ENCODE assay signal across 24 cellular contexts in the genomic region with DNA sequence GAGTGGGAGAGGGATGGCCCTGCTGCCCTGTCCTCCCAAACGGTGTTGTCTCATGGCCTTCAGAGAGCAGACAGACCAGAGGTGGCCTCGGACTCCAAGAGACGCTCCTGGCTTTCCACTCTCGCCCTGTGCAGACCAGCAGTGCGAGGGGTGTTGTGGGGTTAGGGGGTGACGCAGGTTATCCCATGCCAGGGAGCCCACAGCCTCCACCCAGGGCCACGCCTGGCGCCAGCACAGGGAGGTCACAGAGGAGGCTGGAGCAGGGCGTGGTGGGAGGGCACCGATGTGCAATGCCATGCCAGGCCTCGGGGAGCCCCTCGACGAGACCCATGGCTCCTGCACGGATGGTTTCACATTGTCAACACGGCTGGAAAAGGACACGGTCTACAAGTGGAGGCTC. TPM values are rescaled to one million over a fixed set of nuclear protein-coding genes. Genes with fewer than 3 reads are reported as not detected.
DNase-seq lines count a peak whose midpoint lies in the region; ATAC-seq, FAIRE-seq and TF ChIP-seq lines count a peak whose summit lies in the region.
"Had no signal": no experiment of that assay in that cellular context is flagged by ENCODE, and none has a peak within 500 bp of the region (broad histone marks: within the 10 kb centered on the region; RNA-seq: fewer than 3 reads in every experiment).

No MANE protein-coding gene starts in this region.

- H3K4me3 ChIP-seq in H1 (ENCODE audit: extremely low read depth in 1 of 4, insufficient read depth in 2 of 4, low read depth in 3 of 4, low read length in 4 of 4) (no peak overlapping the region), osteoblast (ENCODE audit: insufficient read depth, low read length) (no peak overlapping the region)
- H3K4me3 ChIP-seq: K562, prostate gland, smooth muscle cell, vagina had no signal

- no peak overlapping the region; the same call in 1 of the 2 replicates for H2BK5ac ChIP-seq in H1 (ENCODE audit: low read depth, low read length)

- no peak overlapping the region for H2BK120ac ChIP-seq in H1 (replicated peaks; ENCODE audit: low read depth, low read length)

- no peaks in the 10 kb centered on the region for H3K23me2 ChIP-seq in H1 (ENCODE audit: low read depth, low read length)

- H3K9me3 ChIP-seq in H1 (ENCODE audit: insufficient read depth in 2 of 2, low read depth in 1 of 2, low read length in 1 of 2), result no peaks in the 10 kb centered on the region
- no peaks in the 10 kb centered on the region for H3K9me3 ChIP-seq in osteoblast (ENCODE audit: low read depth, low read length)
- H3K9me3 ChIP-seq: prostate gland, vagina had no signal

- H3K36me3 ChIP-seq in H1 (ENCODE audit: control insufficient read depth in 2 of 4, insufficient read depth in 4 of 4, low read length in 3 of 4) (no peaks in the 10 kb centered on the region), osteoblast (ENCODE audit: insufficient read depth, low read length) (no peaks in the 10 kb centered on the region)
- H3K36me3 ChIP-seq: prostate gland, vagina had no signal

- no peak for TF ChIP-seq RAD21 in H1 (IDR thresholded peaks at IDR 0.05 in 1 of 2, conservative IDR thresholded peaks at IDR 0.05 in 1 of 2; ENCODE audit: low read depth in 2 of 2, low read length in 2 of 2)

- H3K4me1 ChIP-seq in H1 (replicated peaks in 1 of 4; ENCODE audit: control insufficient read depth in 3 of 4, insufficient read depth in 4 of 4, low read length in 3 of 4) (peaks cover 0 to 4% (median under 1%) of the 10 kb centered on the region in 4 experiments; a peak in 2 of 7 replicates), osteoblast (ENCODE audit: insufficient read depth, low read length) (peaks cover 23% of the 10 kb centered on the region)

- peak; percentile 29 for DNase-seq in left ventricle myocardium superior
- DNase-seq in cardiac septum (ENCODE audit: low spot score), result no peak
- DNase-seq in H1 (ENCODE audit: low read depth in 1 of 2, low spot score in 2 of 2), result no peak
- peak; percentile 50 for DNase-seq in osteoblast (ENCODE audit: insufficient read length, low spot score, missing footprints)
- DNase-seq in ureter (ENCODE audit: low spot score), result no peak
- no peak for DNase-seq in iPS-NIHi11 (ENCODE audit: low spot score)
- DNase-seq in HUDEP-2 (lab: John Stamatoyannopoulos, UW; ENCODE audit: unreplicated experiment in 76 of 76), result no peak
- DNase-seq: ACHN; activated CD4-positive, alpha-beta T cell treated with anti-CD3 and anti-CD28 coated beads, Interleukin-2, amount 50 U/mL, for 1 hour; activated naive CD4-positive, alpha-beta T cell treated with anti-CD3 and anti-CD28 coated beads, Interleukin-2, amount 10 ng/mL, durations not matched to agents 7 days and 5 days; anterior cingulate cortex; CD4-positive, CD25-positive, alpha-beta regulatory T cell; effector CD4-positive, alpha-beta T cell; erythroblast; foreskin melanocyte; GDM1; NCI-H1694 treated with DMSO at 0.1 percent for 48 hours; NCI-H774; stimulated activated CD4-positive, alpha-beta T cell treated with anti-CD3 and anti-CD28 coated beads, Interleukin-4, amount 100 ng/mL, for 24 hours had no signal

- POLR2A ChIA-PET in H1 (lab: Charles Lee; ENCODE audit: partially characterized antibody), result no interaction called here

- H3K79me2 ChIP-seq in H1 (ENCODE audit: control insufficient read depth in 1 of 2, insufficient read depth in 2 of 2, low read length in 2 of 2), result peaks cover 0 to 15% of the 10 kb centered on the region in 2 experiments; a peak in 2 of 4 replicates
- peaks cover 77% of the 10 kb centered on the region for H3K79me2 ChIP-seq in osteoblast (ENCODE audit: insufficient read depth, low read length)

- no peak for TF ChIP-seq EP300 in H1 (IDR thresholded peaks at IDR 0.05; ENCODE audit: borderline replicate concordance in 1 of 2, low read depth in 2 of 2, low read length in 2 of 2)

- H2BK20ac ChIP-seq in H1 (ENCODE audit: low read length), result no peak overlapping the region

- no peak overlapping the region for H2AFZ ChIP-seq in H1 (ENCODE audit: low read length)
- H2AFZ ChIP-seq in osteoblast (ENCODE audit: low read length), result no peak overlapping the region

- no peak overlapping the region for H3K18ac ChIP-seq in H1 (ENCODE audit: extremely low read depth, low read length)

- H3K79me1 ChIP-seq in H1 (ENCODE audit: low read depth, low read length), result peaks cover 14% of the 10 kb centered on the region

- CTCF ChIA-PET in H1 (lab: Charles Lee; ENCODE audit: partially characterized antibody), result no interaction called here

- H3K56ac ChIP-seq in H1 (replicated peaks; ENCODE audit: insufficient read length, low read depth, low read length), result no peak overlapping the region

- H3K23ac ChIP-seq in H1 (ENCODE audit: insufficient read length), result no peak overlapping the region

- H3K14ac ChIP-seq in H1 (ENCODE audit: insufficient read length), result no peak overlapping the region

- 98% methylated on average over 11 of the region's 16 CpGs; no CpG with 5 or more reads in 1 of the 2 experiments for WGBS in H1 (ENCODE audit: extremely low coverage in 1 of 2, insufficient coverage in 1 of 2, insufficient read length in 1 of 2, insufficient replicate concordance in 2 of 2, low coverage in 1 of 2, low lambda C conversion rate in 2 of 2, missing lambda C conversion rate in 1 of 2), 2 experiments

- H4K91ac ChIP-seq in H1 (replicated peaks; ENCODE audit: insufficient read length, low read length), result no peak overlapping the region

- no peak for FAIRE-seq in H1 (lab: Jason Lieb, UNC)
- FAIRE-seq: K562 had no signal

- no peak for TF ChIP-seq POLR2A in H1 (IDR thresholded peaks at IDR 0.05; ENCODE audit: control extremely low read depth in 1 of 2, low read depth in 2 of 2, low read length in 2 of 2)

- H2BK15ac ChIP-seq in H1 (ENCODE audit: low read length), result no peak overlapping the region

- H4K20me1 ChIP-seq in H1 (replicated peaks in 1 of 2; ENCODE audit: control insufficient read depth in 1 of 2, insufficient read depth in 2 of 2, low read length in 2 of 2) (peaks cover 2 to 19% of the 10 kb centered on the region in 2 experiments), osteoblast (ENCODE audit: insufficient read depth, low read length) (peaks cover 67% of the 10 kb centered on the region)

- H2AK5ac ChIP-seq in H1 (ENCODE audit: low read depth, low read length), result no peak overlapping the region

- intact Hi-C loops in left ventricle myocardium superior (cut with micrococcal nuclease), result loop anchor here (10.0 kb wide), 2 partner anchors 45 to 55 kb away; partner anchors contain the start of gene INPP5A
- intact Hi-C loops in cardiac septum (cut with DNase I), result loop anchor here (2.0 to 5.0 kb wide), 2 partner anchors 37 to 72 kb away; no protein-coding TSS in a partner anchor

- H3K4ac ChIP-seq in H1 (replicated peaks; ENCODE audit: insufficient read length, low read depth, low read length), result no peak overlapping the region

- no peak overlapping the region for H4K5ac ChIP-seq in H1 (ENCODE audit: insufficient read length, low read depth, low read length)

- no peak for ATAC-seq in left ventricle myocardium superior
- ATAC-seq in GM18520 (IDR thresholded peaks at IDR 0.05; ENCODE audit: unreplicated experiment), result no peak
- ATAC-seq: K562 had no signal

- no peak for TF ChIP-seq CTCF in H1 (IDR thresholded peaks at IDR 0.05; ENCODE audit: control extremely low read depth in 1 of 3, insufficient read depth in 1 of 3, low read depth in 1 of 3, low read length in 3 of 3)
- TF ChIP-seq CTCF in osteoblast (IDR thresholded peaks at IDR 0.05; ENCODE audit: extremely low read depth, low read depth, low read length), result no peak

- no peak overlapping the region; the same call in 1 of the 2 replicates for H2BK12ac ChIP-seq in H1 (ENCODE audit: low read depth, low read length)

- H4K8ac ChIP-seq in H1 (ENCODE audit: extremely low read depth, insufficient read depth, low read length), result peak overlapping the region; percentile 39; the same call in 1 of the 2 replicates

- no peak overlapping the region for H3K27ac ChIP-seq in H1 (ENCODE audit: low read depth, low read length)
- H3K27ac ChIP-seq in osteoblast (ENCODE audit: low read depth, low read length), result no peak overlapping the region

- no peak overlapping the region for H3K9ac ChIP-seq in H1 (replicated peaks in 1 of 4; ENCODE audit: extremely low read depth in 1 of 4, low read depth in 3 of 4, low read length in 3 of 4)

- H3K27me3 ChIP-seq in H1 (replicated peaks in 1 of 4; ENCODE audit: control insufficient read depth in 3 of 4, extremely low read depth in 1 of 4, insufficient read depth in 3 of 4, low read length in 3 of 4) (no peaks in the 10 kb centered on the region), osteoblast (ENCODE audit: insufficient read depth, low read length) (no peaks in the 10 kb centered on the region)
- H3K27me3 ChIP-seq: vagina had no signal

- no peak overlapping the region for H3K4me2 ChIP-seq in H1 (ENCODE audit: insufficient read depth in 1 of 2, low read depth in 2 of 2, low read length in 2 of 2)
- no peak overlapping the region for H3K4me2 ChIP-seq in osteoblast (ENCODE audit: insufficient read depth, low read length)
- H3K4me2 ChIP-seq: smooth muscle cell had no signal

TF ChIP-seq in H1, 55 proteins besides CTCF, POLR2A, EP300 and RAD21 (continues in another document):
- TF ChIP-seq TAF7 (optimal IDR thresholded peaks at IDR 0.05; ENCODE audit: borderline replicate concordance, low read depth, low read length) (no peak), ZNF274 (IDR thresholded peaks at IDR 0.05; ENCODE audit: borderline replicate concordance, extremely low read depth, low read length) (no peak)

RNA-seq across cellular contexts. Expression of gene INPP5A, which starts 52.1 kb away (rescaled TPM):
- total RNA-seq in left ventricle myocardium superior, result 108 TPM
- 121 TPM for total RNA-seq in cardiac septum
- 25.5 and 27.5 TPM in 2 replicates for total RNA-seq in H1 (2021; fragmentation: NEBNext Ultra II Directional; extraction: Animal tissue kit (Norgen Biotek cat#: 25700))
- 16.8 and 19.7 TPM in 2 replicates for polyA plus RNA-seq in H1 (2011; rRNA removed)
- 15.9 TPM for polyA plus RNA-seq in H1 (2011; cell fraction: cytosol; rRNA removed)
- polyA plus RNA-seq in H1 (2011; cell fraction: nucleus; rRNA removed), result 12.0 TPM
- polyA plus RNA-seq in H1 (2012, experiment 1 of 2), result 16.0 to 19.8 TPM (median 18.0 TPM) in 4 replicates
- polyA plus RNA-seq in H1 (2012, experiment 2 of 2), result 19.3 TPM
- polyA plus RNA-seq in H1 (2013, experiment 1 of 2), result 15.4 TPM
- 14.7 TPM for polyA plus RNA-seq in H1 (2013, experiment 2 of 2)
- 21.6 and 22.1 TPM in 2 replicates for polyA minus RNA-seq in H1 (2011; rRNA and poly(A)+ RNA removed)
- 12.3 TPM for polyA minus RNA-seq in H1 (2011; cell fraction: cytosol; rRNA and poly(A)+ RNA removed)
- polyA minus RNA-seq in H1 (2011; cell fraction: nucleus; rRNA and poly(A)+ RNA removed), result 12.1 TPM
- 20.9 and 22.8 TPM in 2 replicates for total RNA-seq in osteoblast
- total RNA-seq in ureter, result 63.5 TPM

Comparison
In these comparisons a context has a peak if more than half of its experiments do, and no peak if none do; other contexts are left out.
1. DNase-seq: peak in left ventricle myocardium superior (single experiment) and osteoblast (single experiment); none in cardiac septum (single experiment), H1 (0 of 2), ureter (single experiment), iPS-NIHi11 (single experiment) and HUDEP-2 (0 of 76).